ENCODE assay signal across 8 cellular contexts in the genomic region with DNA sequence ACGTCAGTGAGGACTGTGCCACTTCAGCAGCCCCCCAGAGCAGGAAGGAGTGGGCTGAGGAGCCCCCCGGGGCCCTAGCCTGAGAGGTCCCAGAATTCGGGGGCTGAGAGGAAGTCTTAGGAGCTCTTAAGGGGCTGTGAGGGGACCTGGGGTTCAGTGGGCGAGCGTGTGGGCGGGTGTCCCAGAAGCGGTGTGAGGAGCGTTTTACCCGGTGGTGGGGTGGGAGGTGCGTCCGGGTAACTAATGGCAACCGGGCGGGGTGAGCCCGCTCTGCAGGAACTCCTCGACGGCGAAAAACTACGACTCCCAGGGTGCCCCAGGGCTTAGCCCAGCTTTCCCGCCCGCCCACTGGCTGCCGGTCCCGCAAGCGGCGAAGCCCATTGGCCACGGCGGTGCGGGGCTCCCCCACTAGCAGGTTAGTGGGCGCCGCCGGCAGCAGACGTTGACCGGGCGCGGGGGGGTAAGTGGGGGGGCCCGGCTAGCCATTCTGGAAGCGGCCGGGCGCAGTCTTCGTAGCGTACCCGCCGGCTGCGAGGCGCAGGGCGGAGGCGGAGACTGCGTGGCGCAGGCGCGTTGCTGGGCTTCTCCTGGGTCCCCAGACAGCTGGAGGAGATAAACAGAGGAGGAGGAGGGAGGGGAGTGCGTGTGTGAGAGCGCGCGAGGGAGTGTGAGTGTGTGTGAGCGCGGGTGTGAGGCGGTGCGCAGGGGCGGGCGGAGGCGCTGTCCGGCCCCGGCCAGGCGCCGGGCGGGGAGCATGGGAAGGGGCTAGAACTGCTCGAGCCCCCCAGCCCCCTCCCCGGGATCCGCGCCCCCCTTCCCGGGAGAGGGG. TPM values are rescaled to one million over a fixed set of nuclear protein-coding genes. Genes with fewer than 3 reads are reported as not detected.
DNase-seq lines count a peak whose midpoint lies in the region; ATAC-seq and TF ChIP-seq lines count a peak whose summit lies in the region.

A gene with protein sequence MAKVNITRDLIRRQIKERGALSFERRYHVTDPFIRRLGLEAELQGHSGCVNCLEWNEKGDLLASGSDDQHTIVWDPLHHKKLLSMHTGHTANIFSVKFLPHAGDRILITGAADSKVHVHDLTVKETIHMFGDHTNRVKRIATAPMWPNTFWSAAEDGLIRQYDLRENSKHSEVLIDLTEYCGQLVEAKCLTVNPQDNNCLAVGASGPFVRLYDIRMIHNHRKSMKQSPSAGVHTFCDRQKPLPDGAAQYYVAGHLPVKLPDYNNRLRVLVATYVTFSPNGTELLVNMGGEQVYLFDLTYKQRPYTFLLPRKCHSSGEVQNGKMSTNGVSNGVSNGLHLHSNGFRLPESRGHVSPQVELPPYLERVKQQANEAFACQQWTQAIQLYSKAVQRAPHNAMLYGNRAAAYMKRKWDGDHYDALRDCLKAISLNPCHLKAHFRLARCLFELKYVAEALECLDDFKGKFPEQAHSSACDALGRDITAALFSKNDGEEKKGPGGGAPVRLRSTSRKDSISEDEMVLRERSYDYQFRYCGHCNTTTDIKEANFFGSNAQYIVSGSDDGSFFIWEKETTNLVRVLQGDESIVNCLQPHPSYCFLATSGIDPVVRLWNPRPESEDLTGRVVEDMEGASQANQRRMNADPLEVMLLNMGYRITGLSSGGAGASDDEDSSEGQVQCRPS (plus strand): TSS at position 579 of the 829 bp plus-strand sequence. CDS start 26,423 bp downstream, outside the sequence.

- in situ Hi-C loops in GM13977 (cut with MboI; ENCODE audit: low pct_unique_long_range_greater_than_20kb, low sequenced_read_pairs, unreplicated experiment) = no loop called here

- H3K27me3 Mint-ChIP-seq in T-helper 1 cell treated with Interleukin-12 subunit alpha and Interleukin-12 subunit beta and Interleukin-4 antibody, amounts not matched to agents 30 μg/mL and 1 μg/mL, for 36 hours (ENCODE audit: low read depth) = no peaks in the 10 kb centered on the region

- peak within 1 kb of the TSS; percentile 95 for H3K27ac Mint-ChIP-seq in T-helper 1 cell treated with Interleukin-12 subunit alpha and Interleukin-12 subunit beta and Interleukin-4 antibody, amounts not matched to agents 30 μg/mL and 1 μg/mL, for 36 hours

- TF ChIP-seq CTCF in GM13977 (IDR thresholded peaks at IDR 0.05; ENCODE audit: extremely low read depth, insufficient read depth, missing control alignments) (no peak), heart right ventricle (IDR thresholded peaks at IDR 0.05) (no peak), upper lobe of right lung (IDR thresholded peaks at IDR 0.05) (no peak)

- H3K36me3 Mint-ChIP-seq in T-helper 1 cell treated with Interleukin-12 subunit alpha and Interleukin-12 subunit beta and Interleukin-4 antibody, amounts not matched to agents 30 μg/mL and 1 μg/mL, for 36 hours (ENCODE audit: low read depth) = peaks cover 2% of the 10 kb centered on the region

- H3K36me3 ChIP-seq in heart right ventricle = no peaks in the 10 kb centered on the region
- no peaks in the 10 kb centered on the region for H3K36me3 ChIP-seq in upper lobe of right lung

- intact Hi-C loops in heart right ventricle (cut with DNase I) = no loop called here
- intact Hi-C loops in posterior vena cava (cut with DNase I) = no loop called here
- intact Hi-C loops in upper lobe of right lung (cut with DNase I) = no loop called here

- WGBS in heart right ventricle, 2 donors = 1 to 2% methylated on average over 44 to 71 of the region's 71 CpGs

- no peaks in the 10 kb centered on the region for H3K27me3 ChIP-seq in heart right ventricle
- H3K27me3 ChIP-seq in upper lobe of right lung = no peaks in the 10 kb centered on the region

- H3K4me3 Mint-ChIP-seq in T-helper 1 cell treated with Interleukin-12 subunit alpha and Interleukin-12 subunit beta and Interleukin-4 antibody, amounts not matched to agents 30 μg/mL and 1 μg/mL, for 36 hours = peak within 1 kb of the TSS; percentile 99

- H3K9me3 ChIP-seq in heart right ventricle = no peaks in the 10 kb centered on the region
- H3K9me3 ChIP-seq in upper lobe of right lung = no peaks in the 10 kb centered on the region

- H3K9me3 Mint-ChIP-seq in T-helper 1 cell treated with Interleukin-12 subunit alpha and Interleukin-12 subunit beta and Interleukin-4 antibody, amounts not matched to agents 30 μg/mL and 1 μg/mL, for 36 hours = no peaks in the 10 kb centered on the region

- peaks cover 24% of the 10 kb centered on the region for H3K4me1 Mint-ChIP-seq in T-helper 1 cell treated with Interleukin-12 subunit alpha and Interleukin-12 subunit beta and Interleukin-4 antibody, amounts not matched to agents 30 μg/mL and 1 μg/mL, for 36 hours (ENCODE audit: low read depth)

- H3K27ac ChIP-seq in heart right ventricle (peak within 1 kb of the TSS; percentile 71 to 93 (median 88)), upper lobe of right lung (peak within 1 kb of the TSS; percentile 80)

- ATAC-seq in HG02884 (IDR thresholded peaks at IDR 0.05; ENCODE audit: unreplicated experiment) (peak; percentile 88), heart right ventricle (peak; percentile 97 to 99 (median 99)), upper lobe of right lung (peak; percentile 98)

- DNase-seq in GM13977 (ENCODE audit: low spot score) (peak; percentile 95), NCI-H1694 (lab: John Stamatoyannopoulos, UW) (peak; percentile 85), amniotic stem cell (lab: John Stamatoyannopoulos, UW) (peak; percentile 87), heart right ventricle (peak; percentile 98), posterior vena cava (ENCODE audit: low spot score) (peak; percentile 99), upper lobe of right lung (peak; percentile 100)

- H3K4me3 ChIP-seq in heart right ventricle (peak within 1 kb of the TSS; percentile 64 to 99 (median 92)), upper lobe of right lung (peak within 1 kb of the TSS; percentile 80)

- H3K4me1 ChIP-seq in heart right ventricle (peaks cover 8 to 30% (median 17%) of the 10 kb centered on the region in 9 donors), upper lobe of right lung (peaks cover 26% of the 10 kb centered on the region)

RNA-seq across cellular contexts. Expression of the gene that starts here (rescaled TPM):
- 10 to 100 TPM; 56.1 to 74.3 (median 63.9) TPM for total RNA-seq in heart right ventricle
- polyA plus RNA-seq in heart right ventricle = 10 to 100 TPM; 14.4 to 26.4 TPM
- total RNA-seq in posterior vena cava = 10 to 100 TPM; 22.6 to 27.4 TPM
- total RNA-seq in upper lobe of right lung = 44.1 TPM

Comparison
In these comparisons a context has a peak if more than half of its experiments do, and no peak if none do; other contexts are left out.
1. Peak in every context shown above with its lines: DNase-seq, ATAC-seq, H3K4me3 ChIP-seq and H3K27ac ChIP-seq.